ENCODE assay signal across 16 cellular contexts in the genomic region with DNA sequence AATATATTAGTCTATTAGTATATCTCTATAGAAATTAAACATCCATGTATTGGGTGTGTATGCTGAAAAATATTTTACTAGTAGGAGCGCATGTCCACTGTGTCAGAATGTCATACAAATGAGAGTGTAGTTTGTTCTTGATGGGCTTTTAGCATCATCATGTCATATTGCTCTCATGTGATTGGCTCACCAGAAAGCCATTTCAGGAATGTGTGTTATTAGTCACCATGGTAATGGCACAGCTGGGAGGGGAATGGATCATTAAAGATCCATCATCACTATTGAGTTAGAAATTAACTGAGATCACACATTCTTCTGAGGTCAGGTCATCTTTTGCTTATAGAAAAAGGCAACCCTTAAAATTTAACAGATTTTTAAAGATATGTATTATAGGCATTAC.
DNase-seq lines count a peak whose midpoint lies in the region; ATAC-seq and TF ChIP-seq lines count a peak whose summit lies in the region.
"Had no signal": no experiment of that assay in that cellular context is flagged by ENCODE, and none has a peak within 500 bp of the region (broad histone marks: within the 10 kb centered on the region; RNA-seq: fewer than 3 reads in every experiment).

No MANE protein-coding gene starts in this region.

- H3K9me2 ChIP-seq in GM23248 (ENCODE audit: insufficient read depth): no peaks in the 10 kb centered on the region

- H3K79me2 ChIP-seq in GM23248 (ENCODE audit: insufficient read depth): no peaks in the 10 kb centered on the region

- H3K4me2 ChIP-seq in GM23248 (ENCODE audit: unreplicated experiment): no peak overlapping the region

- no peak for TF ChIP-seq POLR2A in gastroesophageal sphincter (IDR thresholded peaks at IDR 0.05)

- H4K20me1 ChIP-seq in GM23248 (ENCODE audit: insufficient read depth): no peaks in the 10 kb centered on the region

- TF ChIP-seq EP300 in gastroesophageal sphincter (IDR thresholded peaks at IDR 0.05): no peak

- H3K9me3 ChIP-seq in GM23248 (ENCODE audit: low read depth): no peaks in the 10 kb centered on the region
- H3K9me3 ChIP-seq in SJCRH30 (replicated peaks): 0 out of 2 replicates have a peak, but pooled peaks cover under 1% of the 10 kb centered on the region
- no peaks in the 10 kb centered on the region for H3K9me3 ChIP-seq in gastroesophageal sphincter
- H3K9me3 ChIP-seq: psoas muscle, thyroid gland had no signal

- in situ Hi-C loops in GM23248 (cut with MboI): no loop called here

- no peaks in the 10 kb centered on the region for H3K36me3 ChIP-seq in GM23248 (ENCODE audit: low read depth)
- H3K36me3 ChIP-seq in SJCRH30: no peaks in the 10 kb centered on the region
- no peaks in the 10 kb centered on the region for H3K36me3 ChIP-seq in gastroesophageal sphincter
- H3K36me3 ChIP-seq: thyroid gland had no signal

- 11 to 16% methylated on average over 1 of the region's 1 CpG for WGBS in GM23248 (ENCODE audit: low coverage in 1 of 2, low lambda C conversion rate in 2 of 2, missing lambda C conversion rate in 2 of 2), 2 experiments
- WGBS in gastroesophageal sphincter (ENCODE audit: low coverage in 1 of 2), 2 donors: 71 to 88% methylated on average over 1 of the region's 1 CpG

- H2AFZ ChIP-seq in GM23248: no peak overlapping the region

- no peak overlapping the region for H3K9ac ChIP-seq in GM23248

- H3K4me1 ChIP-seq in GM23248 (ENCODE audit: insufficient read depth): peaks cover 18% of the 10 kb centered on the region
- H3K4me1 ChIP-seq in SJCRH30: peaks cover 42% of the 10 kb centered on the region
- no peaks in the 10 kb centered on the region for H3K4me1 ChIP-seq in gastroesophageal sphincter
- H3K4me1 ChIP-seq: psoas muscle, thyroid gland had no signal

- H3K27me3 ChIP-seq in GM23248 (replicated peaks; ENCODE audit: insufficient read depth) (no peaks in the 10 kb centered on the region), SJCRH30 (no peaks in the 10 kb centered on the region), gastroesophageal sphincter (no peaks in the 10 kb centered on the region)
- H3K27me3 ChIP-seq: thyroid gland had no signal

- H3F3A ChIP-seq in GM23248 (ENCODE audit: insufficient read depth): peaks cover 16% of the 10 kb centered on the region

- H3K27ac ChIP-seq in 22Rv1: peak overlapping the region; percentile 77; the same call in 1 of the 2 replicates
- H3K27ac ChIP-seq in GM23248: no peak overlapping the region
- H3K27ac ChIP-seq in SJCRH30: peak overlapping the region; percentile 34; the same call in 1 of the 2 replicates
- no peak overlapping the region for H3K27ac ChIP-seq in gastroesophageal sphincter
- H3K27ac ChIP-seq: psoas muscle, thyroid gland had no signal

- H3K4me3 ChIP-seq in GM23248: no peak overlapping the region
- H3K4me3 ChIP-seq in SJCRH30: no peak overlapping the region
- H3K4me3 ChIP-seq in foreskin fibroblast (ENCODE audit: low read depth in 1 of 2, low read length in 2 of 2): no peak overlapping the region
- no peak overlapping the region for H3K4me3 ChIP-seq in gastroesophageal sphincter
- H3K4me3 ChIP-seq: psoas muscle, thyroid gland had no signal

- TF ChIP-seq CTCF in 22Rv1 (IDR thresholded peaks at IDR 0.05) (no peak), foreskin fibroblast (IDR thresholded peaks at IDR 0.05; ENCODE audit: low read depth, low read length) (no peak), gastroesophageal sphincter (IDR thresholded peaks at IDR 0.05) (no peak)

- ATAC-seq in gastroesophageal sphincter: no peak
- no peak for ATAC-seq in HG02763 (IDR thresholded peaks at IDR 0.05; ENCODE audit: unreplicated experiment)
- ATAC-seq: psoas muscle had no signal

- DNase-seq in GM23248 (peak; percentile 65), SJCRH30 (peak; percentile 45 to 51), foreskin fibroblast (peak; percentile 52 to 74), NOMO-1 (lab: John Stamatoyannopoulos, UW; ENCODE audit: unreplicated experiment in 2 of 2) (no peak), amygdala (lab: John Stamatoyannopoulos, UW) (no peak)
- DNase-seq: activated CD4-positive, CD25-positive, alpha-beta regulatory T cell; activated CD8-positive, alpha-beta memory T cell treated with anti-CD3 and anti-CD28 coated beads, Interleukin-2, amount 50 U/mL, for 4 hours; activated naive CD8-positive, alpha-beta T cell treated with anti-CD3 and anti-CD28 coated beads for 36 hours; NCI-H2029 treated with DMSO at 0.1 percent for 48 hours; psoas muscle; stimulated activated CD8-positive, alpha-beta memory T cell treated with anti-CD3 and anti-CD28 coated beads, Interleukin-4, amount 100 ng/mL, for 48 hours; SW 1271; thyroid gland had no signal

Comparison
In these comparisons a context has a peak if more than half of its experiments do, and no peak if none do; other contexts are left out.
1. H3K27ac ChIP-seq: peak in 22Rv1 (single experiment) and SJCRH30 (single experiment); none in GM23248 (single experiment) and gastroesophageal sphincter (0 of 4).
2. DNase-seq: peak in GM23248 (single experiment), SJCRH30 (2 of 2) and foreskin fibroblast (2 of 2); none in NOMO-1 (0 of 2) and amygdala (0 of 56).